ENCODE assay signal across 35 cellular contexts in genomic region chr19:34534206-34534605, GRCh38.
"Had no signal": no experiment of that assay in that cellular context is flagged by ENCODE, and none has a peak within 500 bp of the region (broad histone marks: within the 10 kb centered on the region; RNA-seq: fewer than 3 reads in every experiment).

No MANE protein-coding gene starts in this region.

- DNase-seq: Kasumi-1, MG63, MM.1S, MV-4-11, NCI-H1048, NCI-H1092, NCI-H1092 treated with DMSO at 0.1 percent for 48 hours, NCI-H1105, NCI-H1105 treated with DMSO at 0.1 percent for 48 hours, NCI-H1417, NCI-H1417 treated with DMSO at 0.1 percent for 48 hours, NCI-H1436 treated with DMSO at 0.1 percent for 48 hours, NCI-H146, NCI-H1694, NCI-H1694 treated with DMSO at 0.1 percent for 48 hours, NCI-H187, NCI-H187 treated with DMSO at 0.1 percent for 48 hours, NCI-H1930, NCI-H2029, NCI-H2029 treated with DMSO at 0.1 percent for 48 hours, NCI-H2081, NCI-H2081 treated with DMSO at 0.1 percent for 48 hours, NCI-H2107, NCI-H2171, NCI-H2171 treated with DMSO at 0.1 percent for 48 hours, NCI-H2227 treated with DMSO at 0.1 percent for 48 hours, NCI-H226, NCI-H345, NCI-H446, NCI-H446 treated with DMSO at 0.1 percent for 48 hours, NCI-H510A, NCI-H510A treated with DMSO at 0.1 percent for 48 hours, NCI-H524, NCI-H524 treated with DMSO at 0.1 percent for 48 hours, NCI-H526 had no signal

- H3K36me3 ChIP-seq: MG63 had no signal

- H3K4me3 ChIP-seq: MG63 had no signal
